1 cellular context compared by ENCODE assay signal in genomic region chr5:179832039-179832745, GRCh38.
TF ChIP-seq lines count a peak whose summit lies in the region.

No MANE protein-coding gene starts in this region.

TF ChIP-seq in GM12878, 131 proteins besides CTCF, POLR2A, EP300 and RAD21:
- TF ChIP-seq POLR2AphosphoS5 (IDR thresholded peaks at IDR 0.05; ENCODE audit: low read length) (peak; percentile 42), SKIL (IDR thresholded peaks at IDR 0.05; ENCODE audit: low read depth, poor library complexity, severe bottlenecking) (no peak), HCFC1 (IDR thresholded peaks at IDR 0.05; ENCODE audit: low read length) (no peak)
